In genomic region chr2:172101707-172102158, GRCh38 we compare ENCODE assay signal across 1 cellular context.
TF ChIP-seq lines count a peak whose summit lies in the region.

No MANE protein-coding gene starts in this region.

TF ChIP-seq in HEK293, 187 proteins besides CTCF, POLR2A, EP300 and RAD21 (continued from another document and continues in another):
- TF ChIP-seq KLF17 (tag by site-specific recombination; IDR thresholded peaks at IDR 0.05) (no peak), OSR2 (tag by site-specific recombination; IDR thresholded peaks at IDR 0.05) (peak; percentile 20; the same call in 1 of the 2 replicates), ZXDB (tag by site-specific recombination; IDR thresholded peaks at IDR 0.05) (peak; percentile 60; the same call in 1 of the 2 replicates), ZNF280C (tag by site-specific recombination; IDR thresholded peaks at IDR 0.05) (no peak), ZNF488 (tag by site-specific recombination; IDR thresholded peaks at IDR 0.05) (no peak), ZNF221 (tag by site-specific recombination; IDR thresholded peaks at IDR 0.05; ENCODE audit: borderline replicate concordance) (no peak), ZNF366 (tag by site-specific recombination; conservative IDR thresholded peaks at IDR 0.05) (peak; percentile 73), ZNF692 (tag by site-specific recombination; IDR thresholded peaks at IDR 0.05) (0 out of 2 replicates have a peak, but pooled peaks have one; percentile 20), PATZ1 (tag by site-specific recombination; IDR thresholded peaks at IDR 0.05) (peak; percentile 91), ZBTB48 (tag by site-specific recombination; IDR thresholded peaks at IDR 0.05) (no peak; the same call in 1 of the 2 replicates), SP2 (tag by site-specific recombination; IDR thresholded peaks at IDR 0.05) (peak; percentile 51), ZNF19 (tag by site-specific recombination; IDR thresholded peaks at IDR 0.05; ENCODE audit: low read depth) (no peak), RBAK (tag by site-specific recombination; IDR thresholded peaks at IDR 0.05) (no peak), ZBTB10 (tag by site-specific recombination; IDR thresholded peaks at IDR 0.05) (peak; percentile 49; the same call in 1 of the 2 replicates), ZNF645 (tag by site-specific recombination; IDR thresholded peaks at IDR 0.05) (0 out of 2 replicates have a peak, but pooled peaks have one; percentile 68), PRDM1 (tag by site-specific recombination; IDR thresholded peaks at IDR 0.05) (no peak), ZNF274 (IDR thresholded peaks at IDR 0.05; ENCODE audit: low read length) (no peak), ZNF274 (tag by site-specific recombination; IDR thresholded peaks at IDR 0.05; ENCODE audit: borderline replicate concordance) (no peak), ZBTB17 (tag by site-specific recombination; IDR thresholded peaks at IDR 0.05) (peak; percentile 91), ZBTB20 (tag by site-specific recombination; IDR thresholded peaks at IDR 0.05) (peak; percentile 56), ZNF248 (tag by site-specific recombination; IDR thresholded peaks at IDR 0.05) (no peak), IKZF3 (tag by site-specific recombination; IDR thresholded peaks at IDR 0.05) (peak; percentile 53), PRDM10 (tag by site-specific recombination; IDR thresholded peaks at IDR 0.05) (peak; percentile 93), ZNF391 (tag by site-specific recombination; IDR thresholded peaks at IDR 0.05; ENCODE audit: borderline replicate concordance, low read depth) (0 out of 2 replicates have a peak, but pooled peaks have one; percentile 13), YY2 (tag by site-specific recombination; IDR thresholded peaks at IDR 0.05) (no peak), ZFP37 (tag by site-specific recombination; IDR thresholded peaks at IDR 0.05) (no peak), ZNF335 (tag by site-specific recombination; conservative IDR thresholded peaks at IDR 0.05) (peak; percentile 81), ZBTB8A (tag by site-specific recombination; IDR thresholded peaks at IDR 0.05) (peak; percentile 77), PRDM2 (tag by site-specific recombination; IDR thresholded peaks at IDR 0.05; ENCODE audit: borderline replicate concordance) (no peak), ZNF394 (tag by site-specific recombination; IDR thresholded peaks at IDR 0.05; ENCODE audit: borderline replicate concordance) (peak; percentile 77; the same call in 1 of the 2 replicates), ZEB2 (tag by site-specific recombination; IDR thresholded peaks at IDR 0.05) (peak; percentile 75), ZBTB1 (tag by site-specific recombination; IDR thresholded peaks at IDR 0.05) (no peak), KLF10 (tag by site-specific recombination; IDR thresholded peaks at IDR 0.05) (no peak), ZNF610 (tag by site-specific recombination; IDR thresholded peaks at IDR 0.05; ENCODE audit: borderline replicate concordance) (no peak; the same call in 1 of the 2 replicates), ZNF777 (tag by site-specific recombination; IDR thresholded peaks at IDR 0.05; ENCODE audit: borderline replicate concordance) (no peak), ZNF266 (tag by site-specific recombination; IDR thresholded peaks at IDR 0.05; ENCODE audit: low read depth) (no peak), KLF7 (tag by site-specific recombination; IDR thresholded peaks at IDR 0.05; ENCODE audit: borderline replicate concordance) (peak; percentile 30; the same call in 1 of the 2 replicates)
